Comparison of ENCODE assay signal across 9 cellular contexts in the genomic region with DNA sequence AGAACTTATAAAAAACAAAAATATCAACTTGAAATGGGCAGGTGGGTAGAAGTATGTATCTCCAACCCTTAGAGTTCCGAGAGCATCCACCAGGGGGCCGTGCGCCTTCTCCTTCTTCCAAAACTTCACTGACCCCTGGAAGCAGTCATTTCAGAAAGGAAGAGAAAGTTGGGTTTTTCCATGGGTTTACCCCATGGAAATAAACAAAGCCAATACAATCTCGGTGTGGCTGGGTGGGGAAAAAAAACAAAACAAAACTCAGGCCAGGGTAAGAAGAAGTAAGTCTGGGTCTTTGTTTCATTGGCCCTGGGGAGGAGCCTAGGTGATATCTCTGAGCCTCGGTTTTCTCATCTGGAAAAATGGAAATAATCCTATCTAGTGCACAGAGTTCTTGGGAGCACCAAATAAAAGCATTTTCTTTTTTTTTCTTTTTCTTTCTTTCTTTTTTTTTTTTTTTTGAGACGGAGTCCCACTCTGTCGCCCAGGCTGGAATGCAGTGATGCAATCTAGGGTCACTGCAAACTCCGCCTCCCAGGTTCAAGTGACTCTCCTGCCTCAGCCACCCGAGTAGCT. TPM values are rescaled to one million over a fixed set of nuclear protein-coding genes. Genes with fewer than 3 reads are reported as not detected.
DNase-seq lines count a peak whose midpoint lies in the region; ATAC-seq and TF ChIP-seq lines count a peak whose summit lies in the region.
"Had no signal": no experiment of that assay in that cellular context is flagged by ENCODE, and none has a peak within 500 bp of the region (broad histone marks: within the 10 kb centered on the region; RNA-seq: fewer than 3 reads in every experiment).

No MANE protein-coding gene starts in this region.

- no peaks in the 10 kb centered on the region for H3K9me3 Mint-ChIP-seq in CD4-positive, alpha-beta T cell

- TF ChIP-seq CTCF in CD4-positive, alpha-beta T cell (IDR thresholded peaks at IDR 0.05): peak; percentile 68
- peak; percentile 42 for TF ChIP-seq CTCF in SU-DHL-6 (IDR thresholded peaks at IDR 0.05; ENCODE audit: insufficient read depth, low read length, poor library complexity, severe bottlenecking)

- no peaks in the 10 kb centered on the region for H3K9me2 ChIP-seq in SU-DHL-6 (replicated peaks; ENCODE audit: insufficient read depth, low read length)

- intact Hi-C loops in CD4-positive, alpha-beta T cell (cut with DNase I, micrococcal nuclease): loop anchor here (1.0 to 5.0 kb wide), 4 partner anchors 27 to 166 kb away; no protein-coding TSS in a partner anchor

- H3K27ac Mint-ChIP-seq in CD4-positive, alpha-beta T cell: no peak overlapping the region
- H3K27ac Mint-ChIP-seq: IgD-negative memory B cell had no signal

- peaks cover under 1% of the 10 kb centered on the region for H3K27me3 Mint-ChIP-seq in CD4-positive, alpha-beta T cell

- H3K4me3 ChIP-seq in SU-DHL-6 (ENCODE audit: insufficient read depth, low read length, poor library complexity, severe bottlenecking): no peak overlapping the region

- no peaks in the 10 kb centered on the region for H3F3A ChIP-seq in SU-DHL-6 (ENCODE audit: insufficient read depth)

- peak; percentile 32 to 75 (median 54) for DNase-seq in CD4-positive, alpha-beta T cell
- DNase-seq in HK-2 (ENCODE audit: unreplicated experiment) (peak; percentile 48), hepatic stellate cell (ENCODE audit: low spot score) (peak; percentile 52)
- DNase-seq in activated naive CD8-positive, alpha-beta T cell treated with anti-CD3 and anti-CD28 coated beads, Interleukin-2, amount 50 U/mL, for 16 hours (ENCODE audit: low read depth, low spot score): peak; percentile 11
- DNase-seq in stimulated activated CD4-positive, alpha-beta T cell treated with anti-CD3 and anti-CD28 coated beads, Interleukin-1b, Interleukin-23, amount 100 ng/mL, for 4 hours (ENCODE audit: low read depth in 2 of 2): peak; percentile 58 to 62

- no peaks in the 10 kb centered on the region for H3K27me3 ChIP-seq in CD4-positive, alpha-beta T cell (ENCODE audit: control insufficient read depth, insufficient read depth, low read length)
- no peaks in the 10 kb centered on the region for H3K27me3 ChIP-seq in SU-DHL-6 (ENCODE audit: low read length)

- H3K9ac ChIP-seq in SU-DHL-6 (ENCODE audit: low read length): no peak overlapping the region

- POLR2A ChIA-PET in CD4-positive, alpha-beta T cell (lab: Charles Lee): no interaction called here

- CTCF ChIA-PET in CD4-positive, alpha-beta T cell (lab: Charles Lee): interaction anchor here (1.5 kb wide), 1 partner anchor 27 kb away, joined by 9 read pairs; no protein-coding TSS in a partner anchor

- H3K4me2 ChIP-seq in SU-DHL-6 (ENCODE audit: low read depth, low read length, poor library complexity, severe bottlenecking): no peak overlapping the region

- peaks cover 5% of the 10 kb centered on the region for H3K4me1 Mint-ChIP-seq in CD4-positive, alpha-beta T cell (ENCODE audit: low read depth)
- H3K4me1 Mint-ChIP-seq: IgD-negative memory B cell had no signal

- no peak overlapping the region for H3K27ac ChIP-seq in CD4-positive, alpha-beta T cell (ENCODE audit: low read depth, low read length)
- H3K27ac ChIP-seq in SU-DHL-6 (ENCODE audit: low read depth, low read length): no peak overlapping the region

- H4K20me1 ChIP-seq in SU-DHL-6 (ENCODE audit: low read depth, low read length): no peaks in the 10 kb centered on the region

- H3K4me3 Mint-ChIP-seq in CD4-positive, alpha-beta T cell: no peak overlapping the region
- H3K4me3 Mint-ChIP-seq: IgD-negative memory B cell had no signal

- peak; percentile 71 for ATAC-seq in CD4-positive, alpha-beta T cell (ENCODE audit: poor library complexity)
- ATAC-seq in GM21360 (IDR thresholded peaks at IDR 0.05; ENCODE audit: unreplicated experiment): no peak
- no peak for ATAC-seq in GM21723 (IDR thresholded peaks at IDR 0.05; ENCODE audit: unreplicated experiment)

- no peak overlapping the region for H2AFZ ChIP-seq in SU-DHL-6 (ENCODE audit: low read depth, low read length, severe bottlenecking)

- no peaks in the 10 kb centered on the region for H3K9me3 ChIP-seq in CD4-positive, alpha-beta T cell (ENCODE audit: control insufficient read depth, low read length)
- no peaks in the 10 kb centered on the region for H3K9me3 ChIP-seq in SU-DHL-6 (ENCODE audit: insufficient read depth, low read length)

- no peaks in the 10 kb centered on the region for H3K36me3 ChIP-seq in SU-DHL-6 (ENCODE audit: low read length)

- no peaks in the 10 kb centered on the region for H3K36me3 Mint-ChIP-seq in CD4-positive, alpha-beta T cell (ENCODE audit: low read depth)
- H3K36me3 Mint-ChIP-seq: IgD-negative memory B cell had no signal

- no peaks in the 10 kb centered on the region for H3K79me2 ChIP-seq in SU-DHL-6 (ENCODE audit: insufficient read depth, low read length)

RNA-seq across cellular contexts. Expression of a gene that starts 33.6 kb away (rescaled TPM):
- not detected for total RNA-seq in CD4-positive, alpha-beta T cell

RNA-seq across cellular contexts. Expression of a gene that starts 40.6 kb away (rescaled TPM):
- total RNA-seq in CD4-positive, alpha-beta T cell: 10 to 100 TPM; 38.3 to 43.4 TPM
